17 cellular contexts compared by ENCODE assay signal in the genomic region with DNA sequence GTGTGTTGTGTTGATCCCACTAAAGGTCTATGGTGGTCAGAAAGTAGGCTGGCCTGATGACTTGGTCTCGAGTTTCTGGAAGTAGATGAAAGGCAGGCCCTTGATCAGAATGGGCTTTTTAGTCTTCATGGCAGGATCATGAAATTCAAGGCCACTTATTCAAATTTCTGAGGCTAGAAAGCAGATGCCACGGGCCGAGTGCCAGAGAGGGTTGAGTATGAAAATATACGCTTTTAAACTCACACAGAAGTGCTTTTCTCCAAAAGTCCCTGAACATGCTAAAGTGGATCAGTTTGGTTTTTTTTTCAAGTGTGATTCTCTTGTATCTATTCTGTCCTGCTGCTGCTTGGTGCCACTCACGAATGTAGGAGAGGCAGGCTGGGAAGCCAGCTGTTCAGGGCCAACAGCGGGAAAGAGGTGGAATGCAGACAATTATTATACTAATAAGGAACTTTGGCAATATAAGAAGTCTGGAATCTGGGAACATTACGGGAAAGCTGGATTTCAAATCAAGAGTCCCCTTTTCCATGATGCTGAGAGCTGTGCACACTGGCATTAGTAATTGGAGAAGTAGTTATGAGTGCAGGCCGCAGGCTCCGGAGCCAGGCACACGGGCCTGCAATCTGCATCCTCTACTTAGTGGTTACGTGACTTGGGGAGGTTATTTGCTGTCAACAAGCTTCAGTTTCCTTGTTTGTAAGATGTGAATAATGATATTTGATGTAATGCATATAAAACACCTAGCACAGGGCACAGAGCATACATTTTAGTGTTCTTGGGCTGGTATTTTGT.
"Had no signal": no experiment of that assay in that cellular context is flagged by ENCODE, and none has a peak within 500 bp of the region (broad histone marks: within the 10 kb centered on the region; RNA-seq: fewer than 3 reads in every experiment).

No MANE protein-coding gene starts in this region.

- H3K4me3 ChIP-seq: body of pancreas, left ventricle myocardium inferior, pancreas, stomach had no signal

- H3K4me3 Mint-ChIP-seq: activated B cell treated with CpG ODN at 0.5 μM for 24 hours; activated CD8-positive, alpha-beta T cell treated with anti-CD3 and anti-CD28 coated beads for 36 hours; activated naive CD8-positive, alpha-beta T cell treated with anti-CD3 and anti-CD28 coated beads, Interleukin-2, amount 10 ng/mL, durations not matched to agents 7 days and 5 days; activated T-cell treated with anti-CD3 and anti-CD28 coated beads, Interleukin-2, amount 50 U/mL, for 24 hours; effector memory CD8-positive, alpha-beta T cell; stimulated activated effector memory CD8-positive, alpha-beta T cell treated with anti-CD3 and anti-CD28 coated beads, Interleukin-12 subunit alpha, Interleukin-12 subunit beta, amount 100 ng/mL, for 72 hours had no signal

- H3K27me3 ChIP-seq: body of pancreas, pancreas had no signal

- H3K36me3 Mint-ChIP-seq: stimulated activated effector memory CD8-positive, alpha-beta T cell treated with anti-CD3 and anti-CD28 coated beads, Interleukin-12 subunit alpha, Interleukin-12 subunit beta, amount 100 ng/mL, for 72 hours had no signal

- H3K9me3 ChIP-seq: body of pancreas, left ventricle myocardium inferior, pancreas, stomach had no signal

- H3K27me3 Mint-ChIP-seq: activated B cell treated with CpG ODN at 0.5 μM for 24 hours; activated CD8-positive, alpha-beta T cell treated with anti-CD3 and anti-CD28 coated beads for 36 hours; activated naive CD8-positive, alpha-beta T cell treated with anti-CD3 and anti-CD28 coated beads, Interleukin-2, amount 10 ng/mL, durations not matched to agents 7 days and 5 days; activated T-cell treated with anti-CD3 and anti-CD28 coated beads, Interleukin-2, amount 50 U/mL, for 24 hours had no signal

- DNase-seq: activated B cell treated with CpG ODN at 0.5 μM for 24 hours; activated CD4-positive, alpha-beta T cell treated with anti-CD3 and anti-CD28 coated beads for 48 hours; activated CD8-positive, alpha-beta T cell treated with anti-CD3 and anti-CD28 coated beads for 36 hours; activated naive CD4-positive, alpha-beta T cell treated with Interleukin-2 at 50 U/mL for 16 hours; activated naive CD8-positive, alpha-beta T cell treated with anti-CD3 and anti-CD28 coated beads, Interleukin-2, amount 10 ng/mL, durations not matched to agents 7 days and 5 days; activated T-cell treated with anti-CD3 and anti-CD28 coated beads, Interleukin-2, amount 50 U/mL, for 24 hours; body of pancreas; caudate nucleus; effector memory CD8-positive, alpha-beta T cell; left ventricle myocardium inferior; pancreas; stimulated activated CD4-positive, alpha-beta T cell treated with anti-CD3 and anti-CD28 coated beads, Interleukin-4, amount 100 ng/mL, for 24 hours; stomach; trophoblast cell had no signal

- H3K4me1 ChIP-seq: body of pancreas, pancreas had no signal

- H3K27ac ChIP-seq: body of pancreas, left ventricle myocardium inferior, pancreas, stomach had no signal

- H3K36me3 ChIP-seq: pancreas had no signal

- FAIRE-seq: frontal cortex, pancreas had no signal

- H3K27ac Mint-ChIP-seq: activated B cell treated with CpG ODN at 0.5 μM for 24 hours; activated CD8-positive, alpha-beta T cell treated with anti-CD3 and anti-CD28 coated beads for 36 hours; activated naive CD8-positive, alpha-beta T cell treated with anti-CD3 and anti-CD28 coated beads, Interleukin-2, amount 10 ng/mL, durations not matched to agents 7 days and 5 days; activated T-cell treated with anti-CD3 and anti-CD28 coated beads, Interleukin-2, amount 50 U/mL, for 24 hours; activated T-helper 2 cell treated with anti-CD3 and anti-CD28 coated beads, Interferon-gamma antibody, Interleukin-2, Interleukin-4, amounts not matched to agents 10 μg/mL and 5 μg/mL and 100 μg/mL, durations not matched to agents 14 hours and 24 hours and 36 hours; effector memory CD8-positive, alpha-beta T cell; stimulated activated effector memory CD8-positive, alpha-beta T cell treated with anti-CD3 and anti-CD28 coated beads, Interleukin-12 subunit alpha, Interleukin-12 subunit beta, amount 100 ng/mL, for 72 hours had no signal

- H3K9me3 Mint-ChIP-seq: activated B cell treated with CpG ODN at 0.5 μM for 24 hours; activated CD8-positive, alpha-beta T cell treated with anti-CD3 and anti-CD28 coated beads for 36 hours; activated naive CD8-positive, alpha-beta T cell treated with anti-CD3 and anti-CD28 coated beads, Interleukin-2, amount 10 ng/mL, durations not matched to agents 7 days and 5 days; activated T-cell treated with anti-CD3 and anti-CD28 coated beads, Interleukin-2, amount 50 U/mL, for 24 hours; activated T-helper 2 cell treated with anti-CD3 and anti-CD28 coated beads, Interferon-gamma antibody, Interleukin-2, Interleukin-4, amounts not matched to agents 10 μg/mL and 5 μg/mL and 100 μg/mL, durations not matched to agents 14 hours and 24 hours and 36 hours; effector memory CD8-positive, alpha-beta T cell; stimulated activated effector memory CD8-positive, alpha-beta T cell treated with anti-CD3 and anti-CD28 coated beads, Interleukin-12 subunit alpha, Interleukin-12 subunit beta, amount 100 ng/mL, for 72 hours had no signal
